2 cellular contexts compared by ENCODE assay signal in genomic region chr1:203210350-203210749, GRCh38.
A peak's percentile ranks its signal among the peaks of the same experiment; 100 is the strongest.
TF ChIP-seq lines count a peak whose summit lies in the region.

No MANE protein-coding gene starts in this region.

TF ChIP-seq in HEK293, 187 proteins besides CTCF, POLR2A, EP300 and RAD21:
- TF ChIP-seq ZNF146 (tag by site-specific recombination; IDR thresholded peaks at IDR 0.05) (peak; percentile 90), ZNF350 (tag by site-specific recombination; IDR thresholded peaks at IDR 0.05) (no peak), WT1 (tag by site-specific recombination; IDR thresholded peaks at IDR 0.05) (no peak), ZNF157 (tag by site-specific recombination; IDR thresholded peaks at IDR 0.05) (no peak)

TF ChIP-seq in K562, 482 proteins besides CTCF, POLR2A, EP300 and RAD21:
- TF ChIP-seq ZNF146 (CRISPR knock-in tag; IDR thresholded peaks at IDR 0.05; ENCODE audit: unreplicated experiment) (peak; percentile 79), HOXB6 (CRISPR knock-in tag; IDR thresholded peaks at IDR 0.05; ENCODE audit: borderline replicate concordance) (no peak), MCM7 (IDR thresholded peaks at IDR 0.05) (no peak), ZNF253 (CRISPR knock-in tag; conservative IDR thresholded peaks at IDR 0.05) (no peak)
